5 cellular contexts compared by ENCODE assay signal in genomic region chr16:31523768-31524167, GRCh38. TPM values are rescaled to one million over a fixed set of nuclear protein-coding genes. Genes with fewer than 3 reads are reported as not detected.
"Had no signal": no experiment of that assay in that cellular context is flagged by ENCODE, and none has a peak within 500 bp of the region (broad histone marks: within the 10 kb centered on the region; RNA-seq: fewer than 3 reads in every experiment).

No MANE protein-coding gene starts in this region.

RNA-seq across cellular contexts. Expression of gene AHSP, which starts 3.9 kb away (rescaled TPM):
- total RNA-seq: GM23248, GM23338, H4, H9, HFFc6 had no signal
- polyA plus RNA-seq: GM23248 had no signal

RNA-seq across cellular contexts. Expression of gene SLC5A2, which starts 40.8 kb away (rescaled TPM):
- total RNA-seq: GM23248, H4 had no signal
